8 cellular contexts compared by ENCODE assay signal in genomic region chr22:31291716-31292644, GRCh38. TPM values are rescaled to one million over a fixed set of nuclear protein-coding genes. Genes with fewer than 3 reads are reported as not detected.
DNase-seq lines count a peak whose midpoint lies in the region; ATAC-seq and TF ChIP-seq lines count a peak whose summit lies in the region.

PIK3IP1 (minus strand) TSS chr22:31292488; CDS start chr22:31292344, 144 bp downstream.

- peak within 1 kb of the TSS; percentile 93 for H3K4me3 ChIP-seq in CD8-positive, alpha-beta memory T cell (ENCODE audit: low read length)
- peak within 1 kb of the TSS; percentile 42 to 87 (median 72) for H3K4me3 ChIP-seq in spleen

- H3K27me3 ChIP-seq in CD8-positive, alpha-beta memory T cell (ENCODE audit: insufficient read depth, low read length, poor library complexity, severe bottlenecking) = no peaks in the 10 kb centered on the region
- H3K27me3 ChIP-seq in spleen (replicated peaks in 1 of 7) = no peaks in the 10 kb centered on the region

- CTCF ChIA-PET in CD8-positive, alpha-beta memory T cell (lab: Charles Lee) = interaction anchor here (0.9 to 6.7 kb wide), 16 partner anchors 8 to 132 kb away, joined by 3 to 55 read pairs (median 4); partner anchors contain the start of genes PATZ1 and RNF185

- peaks cover 26% of the 10 kb centered on the region for H3K36me3 ChIP-seq in CD8-positive, alpha-beta memory T cell (ENCODE audit: insufficient read depth, low read length)
- peaks cover 0 to 32% (median 11%) of the 10 kb centered on the region in 6 donors for H3K36me3 ChIP-seq in spleen

- no peaks in the 10 kb centered on the region for H3K9me3 Mint-ChIP-seq in CD8-positive, alpha-beta memory T cell

- no peaks in the 10 kb centered on the region for H3K9me3 ChIP-seq in CD8-positive, alpha-beta memory T cell (ENCODE audit: low read length)
- H3K9me3 ChIP-seq in spleen = no peaks in the 10 kb centered on the region

- peak; percentile 33 for ATAC-seq in HG02623 (IDR thresholded peaks at IDR 0.05; ENCODE audit: unreplicated experiment)
- ATAC-seq in HG03097 (IDR thresholded peaks at IDR 0.05; ENCODE audit: low FRiP score, unreplicated experiment) = no peak

- H3K27me3 Mint-ChIP-seq in CD8-positive, alpha-beta memory T cell = peaks cover 0 to 15% of the 10 kb centered on the region in 2 donors

- H3K27ac Mint-ChIP-seq in CD8-positive, alpha-beta memory T cell = peak within 1 kb of the TSS; percentile 98 to 100 (median 100)

- peak; percentile 69 to 90 (median 82) for DNase-seq in CD8-positive, alpha-beta memory T cell
- DNase-seq in NCI-H460 (ENCODE audit: extremely low read depth, low read depth) = peak; percentile 47
- DNase-seq in activated CD4-positive, alpha-beta T cell treated with anti-CD3 and anti-CD28 coated beads for 24 hours (ENCODE audit: low read depth in 2 of 2) = peak; percentile 77 to 78
- peak; percentile 93 for DNase-seq in cerebellum (ENCODE audit: low spot score)
- DNase-seq in islet precursor cell = peak; percentile 94
- DNase-seq in spleen = peak; percentile 96

- H3K4me1 Mint-ChIP-seq in CD8-positive, alpha-beta memory T cell = peaks cover 62 to 78% (median 72%) of the 10 kb centered on the region in 3 donors

- peak; percentile 85 to 99 (median 97) for TF ChIP-seq POLR2A in spleen (IDR thresholded peaks at IDR 0.05)

- TF ChIP-seq CTCF in spleen (IDR thresholded peaks at IDR 0.05 in 8 of 11, conservative IDR thresholded peaks at IDR 0.05 in 3 of 11) = peak in 10 of 11 experiments; percentile 41 to 79 (median 69)

- POLR2A ChIA-PET in CD8-positive, alpha-beta memory T cell (lab: Charles Lee) = interaction anchor here (0.5 to 7.4 kb wide), 23 partner anchors 8 to 965 kb away, joined by 3 to 146 read pairs (median 5); partner anchors contain the start of genes LIMK2, MORC2, PATZ1 and PISD

- intact Hi-C loops in spleen (cut with DNase I; ENCODE audit: low total_unique reads) = no loop called here

- H3K4me1 ChIP-seq in CD8-positive, alpha-beta memory T cell (ENCODE audit: insufficient read depth, low read length) = peaks cover 59% of the 10 kb centered on the region
- peaks cover 39 to 97% (median 81%) of the 10 kb centered on the region in 6 donors for H3K4me1 ChIP-seq in spleen

- peaks cover 16 to 50% (median 17%) of the 10 kb centered on the region in 3 donors for H3K36me3 Mint-ChIP-seq in CD8-positive, alpha-beta memory T cell

- WGBS in spleen, 5 donors = 0 to 3% (median 1%) methylated on average over 22 to 24 of the region's 24 CpGs

- H3K4me3 Mint-ChIP-seq in CD8-positive, alpha-beta memory T cell = peak within 1 kb of the TSS; percentile 98 to 100 (median 99)

- peak within 1 kb of the TSS; percentile 98 for H3K27ac ChIP-seq in CD8-positive, alpha-beta memory T cell (ENCODE audit: low read depth, low read length)
- peak within 1 kb of the TSS; percentile 98 to 100 (median 99) for H3K27ac ChIP-seq in spleen

RNA-seq across cellular contexts. Expression of gene PIK3IP1, which starts in this region (rescaled TPM):
- total RNA-seq in CD8-positive, alpha-beta memory T cell = 10 to 100 TPM; 32.2 to 35.3 TPM
- polyA plus RNA-seq in CD8-positive, alpha-beta memory T cell = 350 TPM
- 0.07 and 0.35 TPM in 2 replicates for total RNA-seq in NCI-H460 (2014; rRNA removed; shearing (Covaris generic))
- 0.46 and 0.56 TPM in 2 replicates for polyA plus RNA-seq in NCI-H460 (2014; cell fraction: nucleus; rRNA removed)
- 11.2 TPM for total RNA-seq in cerebellum
- 100 to 1,000 TPM in 5 of 7 donors, 10 to 100 TPM in 2; 36.6 to 152 (median 104) TPM for total RNA-seq in spleen
- 10 to 100 TPM; 36.1 to 94.7 (median 40.6) TPM for polyA plus RNA-seq in spleen

Comparison
In these comparisons a context has a peak if more than half of its experiments do, and no peak if none do; other contexts are left out.
1. Peak in DNase-seq in NCI-H460; RNA of the gene not detected or under 1 TPM.